10 cellular contexts compared by ENCODE assay signal in the genomic region with DNA sequence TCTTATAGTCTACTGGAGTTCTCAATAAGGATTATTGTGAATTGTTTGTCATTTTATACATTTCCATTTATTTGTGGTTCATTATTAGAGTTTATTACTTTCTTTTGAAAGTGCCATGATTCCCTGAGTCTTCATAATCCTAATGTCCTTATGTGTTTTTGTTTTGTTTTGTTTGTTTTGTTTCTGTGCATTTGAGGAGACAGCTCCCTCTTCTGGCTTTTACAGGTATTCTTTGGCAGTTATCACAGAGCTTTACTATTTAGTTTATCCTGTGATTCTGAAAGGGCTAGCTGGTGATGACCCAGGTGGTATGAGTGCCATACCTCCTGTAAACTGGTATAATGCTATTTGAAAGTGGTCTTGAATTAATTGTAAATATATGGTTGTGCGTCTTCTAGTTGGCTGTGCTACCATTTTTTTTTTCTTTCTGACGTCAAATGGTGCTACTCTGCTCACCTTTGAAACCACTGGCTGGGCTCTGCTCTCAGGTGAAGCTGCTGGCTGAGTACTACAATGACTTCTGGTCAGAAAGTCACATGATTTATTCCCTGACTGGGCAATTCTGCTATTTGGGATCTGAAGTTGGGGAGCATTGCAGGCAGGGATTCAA.
A peak's percentile ranks its signal among the peaks of the same experiment; 100 is the strongest.
DNase-seq lines count a peak whose midpoint lies in the region; TF ChIP-seq lines count a peak whose summit lies in the region.
"Had no signal": no experiment of that assay in that cellular context is flagged by ENCODE, and none has a peak within 500 bp of the region (broad histone marks: within the 10 kb centered on the region; RNA-seq: fewer than 3 reads in every experiment).

No MANE protein-coding gene starts in this region.

- H3K4me1 Mint-ChIP-seq in activated T-helper 2 cell treated with anti-CD3 and anti-CD28 coated beads, Interferon-gamma antibody, Interleukin-2, Interleukin-4, amounts not matched to agents 10 μg/mL and 5 μg/mL and 100 μg/mL, durations not matched to agents 14 hours and 24 hours and 36 hours (ENCODE audit: low read depth): no peaks in the 10 kb centered on the region

- H3K27me3 ChIP-seq in GM06990 (replicated peaks; ENCODE audit: control insufficient read depth, insufficient read depth, low read length) (no peaks in the 10 kb centered on the region), kidney epithelial cell (ENCODE audit: control insufficient read depth, insufficient read depth, low read length) (no peaks in the 10 kb centered on the region), stomach (no peaks in the 10 kb centered on the region)
- H3K27me3 ChIP-seq in effector memory CD4-positive, alpha-beta T cell (replicated peaks; ENCODE audit: control insufficient read depth, insufficient read depth, low read length, poor library complexity, severe bottlenecking): no peaks in the 10 kb centered on the region

- H3K4me3 ChIP-seq in GM06990 (replicated peaks; ENCODE audit: low read depth, low read length): no peak overlapping the region
- H3K4me3 ChIP-seq in kidney epithelial cell (ENCODE audit: low read depth, low read length): no peak overlapping the region
- no peak overlapping the region for H3K4me3 ChIP-seq in effector memory CD4-positive, alpha-beta T cell (ENCODE audit: insufficient read depth, low read depth, low read length, poor library complexity, severe bottlenecking)
- H3K4me3 ChIP-seq in stomach: no peak overlapping the region
- H3K4me3 ChIP-seq: skin epidermis had no signal

- no peak for TF ChIP-seq POLR2A in stomach (IDR thresholded peaks at IDR 0.05)

- no peak overlapping the region for H3K27ac Mint-ChIP-seq in activated T-helper 2 cell treated with anti-CD3 and anti-CD28 coated beads, Interferon-gamma antibody, Interleukin-2, Interleukin-4, amounts not matched to agents 10 μg/mL and 5 μg/mL and 100 μg/mL, durations not matched to agents 14 hours and 24 hours and 36 hours
- H3K27ac Mint-ChIP-seq: T-helper 1 cell treated with Interleukin-12 subunit alpha and Interleukin-12 subunit beta and Interleukin-4 antibody, amounts not matched to agents 30 μg/mL and 1 μg/mL, for 36 hours had no signal

- peaks cover 17% of the 10 kb centered on the region for H3K9me3 Mint-ChIP-seq in activated T-helper 2 cell treated with anti-CD3 and anti-CD28 coated beads, Interferon-gamma antibody, Interleukin-2, Interleukin-4, amounts not matched to agents 10 μg/mL and 5 μg/mL and 100 μg/mL, durations not matched to agents 14 hours and 24 hours and 36 hours

- peak; percentile 67 for TF ChIP-seq CTCF in GM06990 (IDR thresholded peaks at IDR 0.05; ENCODE audit: insufficient read depth, low read length, poor library complexity, severe bottlenecking)
- peak; percentile 62 for TF ChIP-seq CTCF in kidney epithelial cell (IDR thresholded peaks at IDR 0.05; ENCODE audit: insufficient read depth, low read length, poor library complexity, severe bottlenecking)
- TF ChIP-seq CTCF in stomach (IDR thresholded peaks at IDR 0.05): no peak

- intact Hi-C loops in activated T-helper 2 cell treated with anti-CD3 and anti-CD28 coated beads, Interferon-gamma antibody, Interleukin-2, Interleukin-4, amounts not matched to agents 10 μg/mL and 5 μg/mL and 100 μg/mL, durations not matched to agents 14 hours and 24 hours and 36 hours (cut with micrococcal nuclease): loop anchor here (2.0 kb wide), 1 partner anchor 676 kb away; no protein-coding TSS in a partner anchor
- intact Hi-C loops in stomach (cut with DNase I; ENCODE audit: low total_unique reads): no loop called here

- H3K27me3 Mint-ChIP-seq in activated T-helper 2 cell treated with anti-CD3 and anti-CD28 coated beads, Interferon-gamma antibody, Interleukin-2, Interleukin-4, amounts not matched to agents 10 μg/mL and 5 μg/mL and 100 μg/mL, durations not matched to agents 14 hours and 24 hours and 36 hours (ENCODE audit: low read depth): no peaks in the 10 kb centered on the region

- H3K27ac ChIP-seq in effector memory CD4-positive, alpha-beta T cell (ENCODE audit: insufficient read depth, low read length, poor library complexity, severe bottlenecking): no peak overlapping the region
- no peak overlapping the region for H3K27ac ChIP-seq in stomach
- H3K27ac ChIP-seq: skin epidermis had no signal

- H3K36me3 Mint-ChIP-seq in activated T-helper 2 cell treated with anti-CD3 and anti-CD28 coated beads, Interferon-gamma antibody, Interleukin-2, Interleukin-4, amounts not matched to agents 10 μg/mL and 5 μg/mL and 100 μg/mL, durations not matched to agents 14 hours and 24 hours and 36 hours (ENCODE audit: low read depth): no peaks in the 10 kb centered on the region

- H3K36me3 ChIP-seq in GM06990 (ENCODE audit: control insufficient read depth, insufficient read depth, low read length) (no peaks in the 10 kb centered on the region), kidney epithelial cell (ENCODE audit: control insufficient read depth, insufficient read depth, low read length) (no peaks in the 10 kb centered on the region), stomach (no peaks in the 10 kb centered on the region)
- H3K36me3 ChIP-seq in effector memory CD4-positive, alpha-beta T cell (ENCODE audit: control insufficient read depth, insufficient read depth, low read length): no peaks in the 10 kb centered on the region

- H3K4me3 Mint-ChIP-seq in activated T-helper 2 cell treated with anti-CD3 and anti-CD28 coated beads, Interferon-gamma antibody, Interleukin-2, Interleukin-4, amounts not matched to agents 10 μg/mL and 5 μg/mL and 100 μg/mL, durations not matched to agents 14 hours and 24 hours and 36 hours (ENCODE audit: low read depth): no peak overlapping the region
- H3K4me3 Mint-ChIP-seq: T-helper 1 cell treated with Interleukin-12 subunit alpha and Interleukin-12 subunit beta and Interleukin-4 antibody, amounts not matched to agents 30 μg/mL and 1 μg/mL, for 36 hours had no signal

- 45 to 66% (median 52%) methylated on average over 2 of the region's 2 CpGs for WGBS in stomach, 5 donors

- H3K9me3 ChIP-seq in effector memory CD4-positive, alpha-beta T cell (ENCODE audit: control insufficient read depth, low read length): no peaks in the 10 kb centered on the region
- H3K9me3 ChIP-seq in stomach: peaks cover 0 to 16% (median 8%) of the 10 kb centered on the region in 4 donors

- DNase-seq in GM06990 (ENCODE audit: extremely low read depth, insufficient read length) (no peak), HT1080 (ENCODE audit: low read depth) (peak; percentile 5), SW 1271 (lab: John Stamatoyannopoulos, UW) (peak; percentile 7 to 67), kidney epithelial cell (ENCODE audit: low read depth) (no peak), SIG-M5 (lab: John Stamatoyannopoulos, UW) (no peak), stomach (no peak)
- no peak for DNase-seq in effector memory CD4-positive, alpha-beta T cell
- DNase-seq in activated T-helper 2 cell treated with anti-CD3 and anti-CD28 coated beads, Interferon-gamma antibody, Interleukin-2, Interleukin-4, amounts not matched to agents 10 μg/mL and 5 μg/mL and 100 μg/mL, durations not matched to agents 14 hours and 24 hours and 36 hours (ENCODE audit: low spot score): no peak

- TF ChIP-seq EP300 in stomach (IDR thresholded peaks at IDR 0.05): no peak

- H3K4me1 ChIP-seq in effector memory CD4-positive, alpha-beta T cell (ENCODE audit: control insufficient read depth, insufficient read depth, low read length, poor library complexity, severe bottlenecking): no peaks in the 10 kb centered on the region
- no peaks in the 10 kb centered on the region for H3K4me1 ChIP-seq in stomach

Comparison
In these comparisons a context has a peak if more than half of its experiments do, and no peak if none do; other contexts are left out.
1. DNase-seq: peak in HT1080 (single experiment) and SW 1271 (2 of 2); none in GM06990 (single experiment), kidney epithelial cell (single experiment), effector memory CD4-positive, alpha-beta T cell (0 of 3), SIG-M5 (single experiment), activated T-helper 2 cell treated with anti-CD3 and anti-CD28 coated beads, Interferon-gamma antibody, Interleukin-2, Interleukin-4, amounts not matched to agents 10 μg/mL and 5 μg/mL and 100 μg/mL, durations not matched to agents 14 hours and 24 hours and 36 hours (single experiment) and stomach (single experiment).
2. CTCF ChIP-seq: peak in GM06990 (single experiment) and kidney epithelial cell (single experiment); none in stomach (0 of 7).